23 cellular contexts compared by ENCODE assay signal in the genomic region with DNA sequence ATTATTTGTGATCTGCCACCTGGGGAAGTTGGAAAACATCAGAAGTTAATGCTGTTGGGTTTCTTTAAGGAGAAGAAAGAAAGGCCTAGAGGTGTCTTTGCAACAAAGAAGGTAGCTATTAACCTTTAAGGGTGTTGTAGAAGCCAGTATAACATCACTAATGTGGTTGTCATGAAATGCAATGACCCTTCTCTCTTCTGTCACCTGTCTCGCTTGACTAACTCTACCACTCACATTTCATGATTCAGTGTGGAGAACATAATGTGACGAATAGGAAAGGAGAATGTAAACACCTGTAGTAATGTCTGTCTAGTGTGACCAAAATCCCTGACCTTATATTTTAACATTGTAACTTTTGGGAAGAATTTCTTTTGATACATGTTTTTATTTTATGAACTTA.
DNase-seq lines count a peak whose midpoint lies in the region; ATAC-seq, FAIRE-seq and TF ChIP-seq lines count a peak whose summit lies in the region.
"Had no signal": no experiment of that assay in that cellular context is flagged by ENCODE, and none has a peak within 500 bp of the region (broad histone marks: within the 10 kb centered on the region; RNA-seq: fewer than 3 reads in every experiment).

No MANE protein-coding gene starts in this region.

- TF ChIP-seq CTCF in kidney (IDR thresholded peaks at IDR 0.05; ENCODE audit: borderline replicate concordance, extremely low read depth, insufficient read depth) (no peak), body of pancreas (IDR thresholded peaks at IDR 0.05) (no peak)

- H3K4me3 ChIP-seq in kidney (ENCODE audit: low read length in 2 of 2) (no peak overlapping the region), body of pancreas (no peak overlapping the region)
- H3K4me3 ChIP-seq: BLaER1, GM12878 had no signal

- H3K9ac ChIP-seq in kidney (ENCODE audit: low read length in 2 of 2): no peak overlapping the region
- H3K9ac ChIP-seq: BLaER1, SK-N-SH had no signal

- H3K27ac ChIP-seq in kidney (ENCODE audit: low read depth in 2 of 2, low read length in 2 of 2) (no peak overlapping the region), body of pancreas (no peak overlapping the region)
- H3K27ac ChIP-seq: 22Rv1, BLaER1 had no signal

- peak; percentile 37 for DNase-seq in DMS153 (lab: John Stamatoyannopoulos, UW)
- no peak for DNase-seq in DMS153 treated with DMSO at 0.1 percent for 48 hours (lab: John Stamatoyannopoulos, UW; ENCODE audit: unreplicated experiment)
- peak; percentile 90 for DNase-seq in DMS53 treated with DMSO at 0.1 percent for 48 hours (lab: John Stamatoyannopoulos, UW; ENCODE audit: unreplicated experiment)
- DNase-seq in NCI-H2107 treated with DMSO at 0.1 percent for 48 hours (lab: John Stamatoyannopoulos, UW; ENCODE audit: unreplicated experiment): peak; percentile 41
- no peak for DNase-seq in kidney
- no peak for DNase-seq in body of pancreas
- no peak for DNase-seq in cerebellar cortex (ENCODE audit: low spot score)
- DNase-seq: ACHN; Caco-2; CD4-positive, alpha-beta T cell; H7; KBM-7; NCI-H1105; NCI-H2171; NK-92 treated with Interleukin-12 subunit alpha and Interleukin-12 subunit beta, amount 100 ng/mL, for 24 hours; SIG-M5; SK-N-SH; T-helper 2 cell had no signal

- H3K9me3 ChIP-seq in kidney (ENCODE audit: control insufficient read depth in 1 of 2, low read length in 2 of 2) (no peaks in the 10 kb centered on the region), body of pancreas (no peaks in the 10 kb centered on the region)
- H3K9me3 ChIP-seq: BLaER1, Caco-2, SK-N-SH had no signal

- no peaks in the 10 kb centered on the region for H3K27me3 ChIP-seq in body of pancreas
- H3K27me3 ChIP-seq: BLaER1 had no signal

- no peak for TF ChIP-seq POLR2A in body of pancreas (IDR thresholded peaks at IDR 0.05)

- FAIRE-seq in kidney (lab: Jason Lieb, UNC): peak; percentile 3
- FAIRE-seq: GM12878, HepG2 had no signal

- 64 to 67% methylated on average over 2 of the region's 2 CpGs for WGBS in body of pancreas, 2 donors

- no peak for ATAC-seq in body of pancreas
- no peak for ATAC-seq in GM21515 (IDR thresholded peaks at IDR 0.05; ENCODE audit: unreplicated experiment)
- ATAC-seq: GM12878, HepG2 had no signal

- intact Hi-C loops in kidney (cut with DNase I) (no loop called here), body of pancreas (cut with DNase I) (no loop called here)

- H3K36me3 ChIP-seq in kidney (ENCODE audit: control insufficient read depth in 1 of 2, insufficient read depth in 2 of 2, low read length in 2 of 2): no peaks in the 10 kb centered on the region
- no peaks in the 10 kb centered on the region for H3K36me3 ChIP-seq in body of pancreas (replicated peaks in 1 of 2; ENCODE audit: insufficient read depth in 1 of 2, low read depth in 2 of 2)
- H3K36me3 ChIP-seq: BLaER1 had no signal

- H3K4me1 ChIP-seq in kidney (ENCODE audit: control insufficient read depth in 1 of 2, insufficient read depth in 1 of 2, low read depth in 1 of 2, low read length in 2 of 2) (no peaks in the 10 kb centered on the region), body of pancreas (peaks cover 11% of the 10 kb centered on the region)
- H3K4me1 ChIP-seq: BLaER1, Caco-2 had no signal

Comparison
In these comparisons a context has a peak if more than half of its experiments do, and no peak if none do; other contexts are left out.
1. DNase-seq: peak in DMS153 (single experiment), DMS53 treated with DMSO at 0.1 percent for 48 hours (single experiment) and NCI-H2107 treated with DMSO at 0.1 percent for 48 hours (single experiment); none in DMS153 treated with DMSO at 0.1 percent for 48 hours (single experiment), kidney (single experiment), body of pancreas (0 of 4) and cerebellar cortex (single experiment).